8 cellular contexts compared by ENCODE assay signal in genomic region chr17:48054238-48055185, GRCh38. TPM values are rescaled to one million over a fixed set of nuclear protein-coding genes. Genes with fewer than 3 reads are reported as not detected.
DNase-seq lines count a peak whose midpoint lies in the region; ATAC-seq and TF ChIP-seq lines count a peak whose summit lies in the region.

No MANE protein-coding gene starts in this region.

- WGBS in mesendoderm (ENCODE audit: extremely low coverage, insufficient coverage, low lambda C conversion rate) = no CpG with 5 or more reads among the region's 34 CpGs

- H2AFZ ChIP-seq in OCI-LY3 (ENCODE audit: low read depth, low read length) = no peak overlapping the region

- H3K36me3 ChIP-seq in OCI-LY3 (replicated peaks; ENCODE audit: low read depth, low read length) (peaks cover 75% of the 10 kb centered on the region), mesendoderm (ENCODE audit: control insufficient read depth, insufficient read depth, low read length) (peaks cover 31% of the 10 kb centered on the region)

- H3K79me2 ChIP-seq in OCI-LY3 (ENCODE audit: low read length) (peaks cover 93% of the 10 kb centered on the region), mesendoderm (ENCODE audit: control insufficient read depth, insufficient read depth, low read length) (peaks cover 86% of the 10 kb centered on the region)

- no peak overlapping the region for H3K4me3 Mint-ChIP-seq in activated CD4-positive, alpha-beta T cell treated with anti-CD3 and anti-CD28 coated beads, Interleukin-2, amount 10 ng/mL, durations not matched to agents 7 days and 5 days
- H3K4me3 Mint-ChIP-seq in endothelial cell (ENCODE audit: unreplicated experiment) = peak overlapping the region; percentile 77

- no peak for ATAC-seq in HG02763 (IDR thresholded peaks at IDR 0.05; ENCODE audit: unreplicated experiment)

- peaks cover 62% of the 10 kb centered on the region for H3K36me3 Mint-ChIP-seq in activated CD4-positive, alpha-beta T cell treated with anti-CD3 and anti-CD28 coated beads, Interleukin-2, amount 10 ng/mL, durations not matched to agents 7 days and 5 days (ENCODE audit: low read depth)
- peaks cover 76% of the 10 kb centered on the region for H3K36me3 Mint-ChIP-seq in endothelial cell (ENCODE audit: low read depth, unreplicated experiment)

- no peaks in the 10 kb centered on the region for H3K9me3 ChIP-seq in OCI-LY3 (ENCODE audit: insufficient read depth, low read length)

- peak overlapping the region; percentile 80 for H3K9ac ChIP-seq in OCI-LY3 (ENCODE audit: low read length)
- peak overlapping the region; percentile 80 for H3K9ac ChIP-seq in mesendoderm (ENCODE audit: low read length)

- H3K56ac ChIP-seq in mesendoderm (ENCODE audit: low read length) = peak overlapping the region; percentile 95

- TF ChIP-seq CTCF in OCI-LY3 (IDR thresholded peaks at IDR 0.05; ENCODE audit: low read depth, low read length) (no peak), endothelial cell (IDR thresholded peaks at IDR 0.05; ENCODE audit: unreplicated experiment) (no peak)

- no peak overlapping the region for H2BK15ac ChIP-seq in mesendoderm (replicated peaks; ENCODE audit: low read depth)

- peak overlapping the region; percentile 98 for H3K23ac ChIP-seq in mesendoderm (ENCODE audit: low read length)

- no peak overlapping the region for H2AK5ac ChIP-seq in mesendoderm (ENCODE audit: low read length)

- no peak overlapping the region for H2BK120ac ChIP-seq in mesendoderm (ENCODE audit: low read depth, low read length)

- H3K4me1 ChIP-seq in OCI-LY3 (ENCODE audit: low read length) (peaks cover 60% of the 10 kb centered on the region), mesendoderm (ENCODE audit: control insufficient read depth, low read depth, low read length) (peaks cover 20% of the 10 kb centered on the region)

- H3K79me1 ChIP-seq in mesendoderm (ENCODE audit: low read length) = peaks cover 44% of the 10 kb centered on the region

- no peak overlapping the region for H4K8ac ChIP-seq in mesendoderm (ENCODE audit: low read depth, low read length)

- POLR2A ChIA-PET in activated CD4-positive, alpha-beta T cell treated with anti-CD3 and anti-CD28 coated beads, Interleukin-2, amount 10 ng/mL, durations not matched to agents 7 days and 5 days (lab: Charles Lee) = no interaction called here

- no peak overlapping the region for H4K5ac ChIP-seq in mesendoderm (ENCODE audit: low read length)

- H3K4ac ChIP-seq in mesendoderm (ENCODE audit: low read depth, low read length) = peak overlapping the region; percentile 74

- no peaks in the 10 kb centered on the region for H3K27me3 Mint-ChIP-seq in activated CD4-positive, alpha-beta T cell treated with anti-CD3 and anti-CD28 coated beads, Interleukin-2, amount 10 ng/mL, durations not matched to agents 7 days and 5 days
- H3K27me3 Mint-ChIP-seq in endothelial cell (ENCODE audit: unreplicated experiment) = peaks cover 6% of the 10 kb centered on the region

- H3K9me3 Mint-ChIP-seq in activated CD4-positive, alpha-beta T cell treated with anti-CD3 and anti-CD28 coated beads, Interleukin-2, amount 10 ng/mL, durations not matched to agents 7 days and 5 days = no peaks in the 10 kb centered on the region
- no peaks in the 10 kb centered on the region for H3K9me3 Mint-ChIP-seq in endothelial cell (ENCODE audit: unreplicated experiment)

- peak overlapping the region; percentile 55; the same call in 1 of the 2 replicates for H3K4me3 ChIP-seq in OCI-LY3 (ENCODE audit: low read length)
- peak overlapping the region; percentile 35 for H3K4me3 ChIP-seq in mesendoderm (ENCODE audit: low read length)

- H3K27me3 ChIP-seq in OCI-LY3 (ENCODE audit: low read depth, low read length) (no peaks in the 10 kb centered on the region), mesendoderm (ENCODE audit: insufficient read depth, low read length, poor library complexity) (no peaks in the 10 kb centered on the region)

- H3K4me1 Mint-ChIP-seq in activated CD4-positive, alpha-beta T cell treated with anti-CD3 and anti-CD28 coated beads, Interleukin-2, amount 10 ng/mL, durations not matched to agents 7 days and 5 days = peaks cover 62% of the 10 kb centered on the region
- peaks cover 89% of the 10 kb centered on the region for H3K4me1 Mint-ChIP-seq in endothelial cell (ENCODE audit: unreplicated experiment)

- H3K27ac Mint-ChIP-seq in activated CD4-positive, alpha-beta T cell treated with anti-CD3 and anti-CD28 coated beads, Interleukin-2, amount 10 ng/mL, durations not matched to agents 7 days and 5 days = peak overlapping the region; percentile 55
- peak overlapping the region; percentile 65 for H3K27ac Mint-ChIP-seq in endothelial cell (ENCODE audit: unreplicated experiment)

- H3K27ac ChIP-seq in OCI-LY3 (ENCODE audit: low read length) (peak overlapping the region; percentile 84), mesendoderm (ENCODE audit: low read depth, low read length) (peak overlapping the region; percentile 89)

- peak overlapping the region; percentile 71 for H3K18ac ChIP-seq in mesendoderm (ENCODE audit: low read length)

- H4K20me1 ChIP-seq in OCI-LY3 (ENCODE audit: insufficient read depth, low read length) = peaks cover 26% of the 10 kb centered on the region

- H2BK5ac ChIP-seq in mesendoderm (ENCODE audit: low read length) = no peak overlapping the region

- DNase-seq in activated CD4-positive, alpha-beta T cell treated with anti-CD3 and anti-CD28 coated beads, Interleukin-2, amount 10 ng/mL, durations not matched to agents 7 days and 5 days = no peak
- no peak for DNase-seq in activated CD4-positive, alpha-beta T cell treated with anti-CD3 and anti-CD28 coated beads for 4 hours
- DNase-seq in endothelial cell (ENCODE audit: low spot score) = peak; percentile 70
- DNase-seq in mesendoderm = peak; percentile 99
- peak; percentile 75 for DNase-seq in ureter (ENCODE audit: low spot score)
- no peak for DNase-seq in RKO (ENCODE audit: low spot score)

- CTCF ChIA-PET in activated CD4-positive, alpha-beta T cell treated with anti-CD3 and anti-CD28 coated beads, Interleukin-2, amount 10 ng/mL, durations not matched to agents 7 days and 5 days (lab: Charles Lee) = interaction anchor here (0.6 to 1.6 kb wide), 2 partner anchors 13 to 23 kb away, joined by 4 to 6 read pairs; no protein-coding TSS in a partner anchor

- H3K4me2 ChIP-seq in OCI-LY3 (ENCODE audit: low read length) (peak overlapping the region; percentile 79), mesendoderm (ENCODE audit: low read length) (peak overlapping the region; percentile 78)

RNA-seq across cellular contexts. Expression of gene NFE2L1, which starts 6.4 kb away (rescaled TPM):
- 10 to 100 TPM; 53.2 to 65.9 TPM for total RNA-seq in activated CD4-positive, alpha-beta T cell treated with anti-CD3 and anti-CD28 coated beads, Interleukin-2, amount 10 ng/mL, durations not matched to agents 7 days and 5 days
- total RNA-seq in endothelial cell (ENCODE audit: unreplicated experiment) (243 TPM), ureter (143 TPM)
- polyA plus RNA-seq in mesendoderm (2013, experiment 1 of 2) = 110 TPM
- 112 TPM for polyA plus RNA-seq in mesendoderm (2013, experiment 2 of 2)

RNA-seq across cellular contexts. Expression of gene COPZ2, which starts 16.9 kb away (rescaled TPM):
- 1 to 10 TPM; 3.4 to 4.0 TPM for total RNA-seq in activated CD4-positive, alpha-beta T cell treated with anti-CD3 and anti-CD28 coated beads, Interleukin-2, amount 10 ng/mL, durations not matched to agents 7 days and 5 days
- total RNA-seq in endothelial cell (ENCODE audit: unreplicated experiment) = not detected
- polyA plus RNA-seq in mesendoderm (2013, experiment 1 of 2) = 0.07 TPM
- polyA plus RNA-seq in mesendoderm (2013, experiment 2 of 2) = 0.08 TPM
- total RNA-seq in ureter = 29.1 TPM

RNA-seq across cellular contexts. Expression of gene CBX1, which starts 46.8 kb away (rescaled TPM):
- 10 to 100 TPM; 63.6 to 64.8 TPM for total RNA-seq in activated CD4-positive, alpha-beta T cell treated with anti-CD3 and anti-CD28 coated beads, Interleukin-2, amount 10 ng/mL, durations not matched to agents 7 days and 5 days
- total RNA-seq in endothelial cell (ENCODE audit: unreplicated experiment) (91.1 TPM), ureter (29.3 TPM)
- 127 TPM for polyA plus RNA-seq in mesendoderm (2013, experiment 1 of 2)
- polyA plus RNA-seq in mesendoderm (2013, experiment 2 of 2) = 125 TPM

RNA-seq across cellular contexts. Expression of gene SNX11, which starts 53.1 kb away (rescaled TPM):
- total RNA-seq in activated CD4-positive, alpha-beta T cell treated with anti-CD3 and anti-CD28 coated beads, Interleukin-2, amount 10 ng/mL, durations not matched to agents 7 days and 5 days = 10 to 100 TPM; 21.2 to 22.4 TPM
- total RNA-seq in endothelial cell (ENCODE audit: unreplicated experiment) (16.6 TPM), ureter (24.3 TPM)
- polyA plus RNA-seq in mesendoderm (2013, experiment 1 of 2) = 10.0 TPM
- 10.2 TPM for polyA plus RNA-seq in mesendoderm (2013, experiment 2 of 2)

Comparison
In these comparisons a context has a peak if more than half of its experiments do, and no peak if none do; other contexts are left out.
1. DNase-seq: peak in endothelial cell (single experiment), mesendoderm (single experiment) and ureter (single experiment); none in activated CD4-positive, alpha-beta T cell treated with anti-CD3 and anti-CD28 coated beads, Interleukin-2, amount 10 ng/mL, durations not matched to agents 7 days and 5 days (single experiment), activated CD4-positive, alpha-beta T cell treated with anti-CD3 and anti-CD28 coated beads for 4 hours (0 of 2) and RKO (single experiment).